In genomic region chr4:143911528-143912407, GRCh38 we compare ENCODE assay signal across 8 cellular contexts. TPM values are rescaled to one million over a fixed set of nuclear protein-coding genes. Genes with fewer than 3 reads are reported as not detected.
DNase-seq lines count a peak whose midpoint lies in the region; ATAC-seq and TF ChIP-seq lines count a peak whose summit lies in the region.
"Not testable (repeated sequence)": the region's sequence is repeated elsewhere in the genome, so short reads cannot be mapped to it uniquely, and the experiment has no call there.

No MANE protein-coding gene starts in this region.

- not testable (repeated sequence) for H3K23me2 ChIP-seq in H9 (ENCODE audit: insufficient read length, low read depth, low read length, poor library complexity, severe bottlenecking)

- not testable (repeated sequence) for H2BK20ac ChIP-seq in H9 (ENCODE audit: low read depth, low read length, poor library complexity, severe bottlenecking)

- H3K4me3 ChIP-seq in ACC112 (ENCODE audit: low read depth, low read length): peak overlapping the region; percentile 84
- H3K4me3 ChIP-seq in HUES64 (ENCODE audit: low read length): peak overlapping the region; percentile 23; the same call in 1 of the 2 replicates

- not testable (repeated sequence) for H2BK5ac ChIP-seq in H9 (ENCODE audit: insufficient read length, low read length)

- not testable (repeated sequence) for H3K14ac ChIP-seq in H9 (ENCODE audit: insufficient read depth, low read length)

- not testable (repeated sequence) for H3K4me3 Mint-ChIP-seq in H9
- H3K4me3 Mint-ChIP-seq in activated CD8-positive, alpha-beta memory T cell treated with anti-CD3 and anti-CD28 coated beads, Interleukin-2, amount 10 ng/mL, durations not matched to agents 7 days and 5 days: peak overlapping the region; percentile 73
- H3K4me3 Mint-ChIP-seq in dendritic cell treated with granulocyte-macrophage colony-stimulating factor and Interleukin-4, amounts not matched to agents 40 ng/mL and 50 ng/mL, for 4 days: peak overlapping the region; percentile 64

- not testable (repeated sequence) for H3K9ac ChIP-seq in H9 (ENCODE audit: extremely low read depth, insufficient read length, low read length); HUES64 (ENCODE audit: low read depth, low read length)

- H3T11ph ChIP-seq in H9 (ENCODE audit: low read length): not testable (repeated sequence)

- H3K27ac ChIP-seq in ACC112 (ENCODE audit: low read depth, low read length): peak overlapping the region; percentile 16; the same call in 1 of the 2 replicates
- H3K27ac ChIP-seq in H9 (ENCODE audit: insufficient read length, low read depth, low read length); HUES64 (ENCODE audit: low read depth, low read length): not testable (repeated sequence)

- not testable (repeated sequence) for H4K8ac ChIP-seq in H9 (replicated peaks; ENCODE audit: insufficient read length, low read depth, low read length)

- ATAC-seq in GM18517 (IDR thresholded peaks at IDR 0.05; ENCODE audit: unreplicated experiment): peak; percentile 56
- ATAC-seq in activated CD8-positive, alpha-beta memory T cell treated with anti-CD3 and anti-CD28 coated beads, Interleukin-2, amount 10 ng/mL, durations not matched to agents 7 days and 5 days: peak; percentile 91

- H4K91ac ChIP-seq in H9 (ENCODE audit: insufficient read length, low read depth, low read length): not testable (repeated sequence)

- not testable (repeated sequence) for H3K36me3 Mint-ChIP-seq in H9 (ENCODE audit: insufficient read depth in 1 of 3, low read depth in 3 of 3); activated CD8-positive, alpha-beta memory T cell treated with anti-CD3 and anti-CD28 coated beads, Interleukin-2, amount 10 ng/mL, durations not matched to agents 7 days and 5 days; dendritic cell treated with granulocyte-macrophage colony-stimulating factor and Interleukin-4, amounts not matched to agents 40 ng/mL and 50 ng/mL, for 4 days (ENCODE audit: low read depth)

- H4K5ac ChIP-seq in H9 (ENCODE audit: insufficient read length, low read depth, low read length): not testable (repeated sequence)

- not testable (repeated sequence) for H3K27ac Mint-ChIP-seq in H9
- peak overlapping the region; percentile 81 for H3K27ac Mint-ChIP-seq in activated CD8-positive, alpha-beta memory T cell treated with anti-CD3 and anti-CD28 coated beads, Interleukin-2, amount 10 ng/mL, durations not matched to agents 7 days and 5 days
- H3K27ac Mint-ChIP-seq in dendritic cell treated with granulocyte-macrophage colony-stimulating factor and Interleukin-4, amounts not matched to agents 40 ng/mL and 50 ng/mL, for 4 days: peak overlapping the region; percentile 13

- H4K20me1 ChIP-seq in H9 (ENCODE audit: control insufficient read depth, insufficient read depth, insufficient read length): not testable (repeated sequence)

- peak; percentile 27 for DNase-seq in H9
- DNase-seq in activated CD8-positive, alpha-beta memory T cell treated with anti-CD3 and anti-CD28 coated beads, Interleukin-2, amount 10 ng/mL, durations not matched to agents 7 days and 5 days: peak; percentile 65
- DNase-seq in left kidney (ENCODE audit: low read depth, low spot score): peak; percentile 70
- peak; percentile 43 for DNase-seq in stimulated activated CD4-positive, alpha-beta T cell treated with anti-CD3 and anti-CD28 coated beads, Interleukin-12 subunit alpha, Interleukin-12 subunit beta, amount 100 ng/mL, for 4 hours

- not testable (repeated sequence) for H3K18ac ChIP-seq in H9 (ENCODE audit: insufficient read length, low read depth, low read length)

- WGBS in H9 (ENCODE audit: extremely low coverage, insufficient read length, low lambda C conversion rate): no CpG with 5 or more reads among the region's 59 CpGs
- whole genome bisulfite sequencing in HUES64: 60% methylated on average over 55 of the region's 59 CpGs

- not testable (repeated sequence) for H2AK5ac ChIP-seq in H9 (ENCODE audit: insufficient read length, low read length)

- intact Hi-C loops in dendritic cell treated with granulocyte-macrophage colony-stimulating factor and Interleukin-4, amounts not matched to agents 40 ng/mL and 50 ng/mL, for 4 days (cut with micrococcal nuclease): not testable (repeated sequence)

- not testable (repeated sequence) for H3K4me1 Mint-ChIP-seq in H9; dendritic cell treated with granulocyte-macrophage colony-stimulating factor and Interleukin-4, amounts not matched to agents 40 ng/mL and 50 ng/mL, for 4 days (ENCODE audit: low read depth)
- H3K4me1 Mint-ChIP-seq in activated CD8-positive, alpha-beta memory T cell treated with anti-CD3 and anti-CD28 coated beads, Interleukin-2, amount 10 ng/mL, durations not matched to agents 7 days and 5 days: peaks cover 22% of the 10 kb centered on the region

- not testable (repeated sequence) for H3K9me3 Mint-ChIP-seq in H9; activated CD8-positive, alpha-beta memory T cell treated with anti-CD3 and anti-CD28 coated beads, Interleukin-2, amount 10 ng/mL, durations not matched to agents 7 days and 5 days (ENCODE audit: low read depth); dendritic cell treated with granulocyte-macrophage colony-stimulating factor and Interleukin-4, amounts not matched to agents 40 ng/mL and 50 ng/mL, for 4 days

- H3K79me2 ChIP-seq in ACC112 (ENCODE audit: control insufficient read depth, insufficient read depth, low read length, unreplicated experiment); H9 (ENCODE audit: insufficient read depth, low read length): not testable (repeated sequence)

- not testable (repeated sequence) for H2BK15ac ChIP-seq in H9 (ENCODE audit: low read depth, low read length)

- not testable (repeated sequence) for H3K27me3 ChIP-seq in ACC112 (ENCODE audit: insufficient read depth, low read length); H9 (ENCODE audit: insufficient read depth, low read length)
- H3K27me3 ChIP-seq in HUES64 (ENCODE audit: insufficient read depth, low read length): peaks cover 11% of the 10 kb centered on the region

- not testable (repeated sequence) for H2BK12ac ChIP-seq in H9 (ENCODE audit: insufficient read length, low read depth, low read length)

- H3K27me3 Mint-ChIP-seq in H9 (ENCODE audit: low read depth); activated CD8-positive, alpha-beta memory T cell treated with anti-CD3 and anti-CD28 coated beads, Interleukin-2, amount 10 ng/mL, durations not matched to agents 7 days and 5 days; dendritic cell treated with granulocyte-macrophage colony-stimulating factor and Interleukin-4, amounts not matched to agents 40 ng/mL and 50 ng/mL, for 4 days: not testable (repeated sequence)

- not testable (repeated sequence) for TF ChIP-seq CTCF in H9 (conservative IDR thresholded peaks at IDR 0.05)

- H3K4ac ChIP-seq in H9 (ENCODE audit: low read depth, low read length): not testable (repeated sequence)

- H3K4me2 ChIP-seq in H9 (ENCODE audit: insufficient read depth, insufficient read length, low read length): not testable (repeated sequence)

- H3K79me1 ChIP-seq in H9 (ENCODE audit: insufficient read depth, low read depth, low read length, poor library complexity, severe bottlenecking): not testable (repeated sequence)

- not testable (repeated sequence) for H3K23ac ChIP-seq in H9 (ENCODE audit: insufficient read length, low read depth, low read length)

- not testable (repeated sequence) for H3K9me3 ChIP-seq in H9 (ENCODE audit: control insufficient read depth, low read depth, low read length); HUES64 (ENCODE audit: insufficient read depth, low read depth, low read length)

- not testable (repeated sequence) for H3K56ac ChIP-seq in H9 (ENCODE audit: insufficient read length, low read depth, low read length)

- not testable (repeated sequence) for H3K4me1 ChIP-seq in ACC112 (ENCODE audit: control insufficient read depth, insufficient read depth, low read length, unreplicated experiment); H9 (ENCODE audit: insufficient read depth, low read length); HUES64 (ENCODE audit: insufficient read depth, low read length)

- H3K36me3 ChIP-seq in ACC112 (ENCODE audit: insufficient read depth, low read length); HUES64 (ENCODE audit: insufficient read depth, low read length): not testable (repeated sequence)

- CTCF ChIA-PET in activated CD8-positive, alpha-beta memory T cell treated with anti-CD3 and anti-CD28 coated beads, Interleukin-2, amount 10 ng/mL, durations not matched to agents 7 days and 5 days (lab: Charles Lee): not testable (repeated sequence)

- not testable (repeated sequence) for H2BK120ac ChIP-seq in H9 (ENCODE audit: low read depth, low read length, poor library complexity, severe bottlenecking)

- peak overlapping the region; percentile 95 for H2AFZ ChIP-seq in ACC112 (ENCODE audit: low read length, unreplicated experiment)
- not testable (repeated sequence) for H2AFZ ChIP-seq in H9 (ENCODE audit: low read length)

RNA-seq across cellular contexts. Expression of gene GYPE, which starts 6.4 kb away (rescaled TPM):
- not detected in 2 replicates for total RNA-seq in H9 (2021)
- polyA plus RNA-seq in HUES64 (2013, experiment 1 of 2): not detected
- 0.25 TPM for polyA plus RNA-seq in HUES64 (2013, experiment 2 of 2)
- 1 to 10 TPM; 1.8 to 4.0 TPM for total RNA-seq in activated CD8-positive, alpha-beta memory T cell treated with anti-CD3 and anti-CD28 coated beads, Interleukin-2, amount 10 ng/mL, durations not matched to agents 7 days and 5 days
